ENCODE assay signal across 15 cellular contexts in the genomic region with DNA sequence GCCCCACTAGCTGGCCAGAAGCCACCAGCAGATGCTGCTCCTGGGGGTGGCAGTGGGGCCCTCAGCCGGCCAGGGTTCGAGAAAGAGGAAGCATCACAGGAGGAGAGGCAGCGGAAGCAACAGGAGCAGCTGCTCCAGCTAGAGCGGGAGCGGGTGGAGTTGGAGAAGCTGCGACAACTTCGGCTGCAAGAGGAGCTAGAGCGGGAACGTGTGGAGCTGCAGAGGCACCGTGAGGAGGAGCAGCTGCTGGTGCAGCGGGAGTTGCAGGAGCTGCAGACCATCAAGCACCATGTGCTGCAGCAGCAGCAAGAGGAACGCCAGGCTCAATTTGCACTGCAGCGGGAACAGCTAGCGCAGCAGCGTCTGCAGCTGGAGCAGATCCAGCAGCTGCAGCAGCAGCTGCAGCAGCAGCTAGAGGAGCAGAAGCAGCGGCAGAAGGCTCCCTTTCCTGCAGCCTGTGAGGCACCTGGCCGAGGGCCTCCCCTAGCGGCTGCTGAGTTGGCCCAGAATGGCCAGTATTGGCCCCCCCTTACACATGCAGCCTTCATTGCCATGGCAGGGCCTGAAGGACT. TPM values are rescaled to one million over a fixed set of nuclear protein-coding genes. Genes with fewer than 3 reads are reported as not detected.
A peak's percentile ranks its signal among the peaks of the same experiment; 100 is the strongest.
DNase-seq lines count a peak whose midpoint lies in the region; ATAC-seq and TF ChIP-seq lines count a peak whose summit lies in the region.
"Had no signal": no experiment of that assay in that cellular context is flagged by ENCODE, and none has a peak within 500 bp of the region (broad histone marks: within the 10 kb centered on the region; RNA-seq: fewer than 3 reads in every experiment).

No MANE protein-coding gene starts in this region.

- TF ChIP-seq CTCF in AG09309 (IDR thresholded peaks at IDR 0.05; ENCODE audit: control insufficient read depth, insufficient read depth, low read depth, low read length, missing control alignments): peak; percentile 27
- peak in 7 of 56 donors; percentile 8 to 22 (median 11) for TF ChIP-seq CTCF in dorsolateral prefrontal cortex (IDR thresholded peaks at IDR 0.05 in 54 of 56, conservative IDR thresholded peaks at IDR 0.05 in 2 of 56; ENCODE audit: low read depth in 1 of 56, partially characterized antibody in 56 of 56)
- TF ChIP-seq CTCF in hepatocyte (IDR thresholded peaks at IDR 0.05; ENCODE audit: poor library complexity): no peak

- WGBS in hepatocyte (ENCODE audit: low lambda C conversion rate, missing lambda C conversion rate): 87% methylated on average over 18 of the region's 18 CpGs

- H3K27ac ChIP-seq in dorsolateral prefrontal cortex (peak overlapping the region in 50 of 59 donors; percentile 4 to 89 (median 57)), hepatocyte (no peak overlapping the region)
- H3K27ac ChIP-seq: left lung had no signal

- H3K9me3 ChIP-seq in hepatocyte (ENCODE audit: low read depth): no peaks in the 10 kb centered on the region
- H3K9me3 ChIP-seq: left lung had no signal

- no peaks in the 10 kb centered on the region for H3K9me2 ChIP-seq in hepatocyte (replicated peaks; ENCODE audit: insufficient read depth)

- DNase-seq in AG09309 (ENCODE audit: low read depth) (no peak), ELR (ENCODE audit: low read depth) (peak; percentile 20), NCI-H1694 treated with DMSO at 0.1 percent for 48 hours (lab: John Stamatoyannopoulos, UW) (peak; percentile 40), dorsolateral prefrontal cortex (peak in 1 of 10 donors; percentile 47), nucleus accumbens (lab: John Stamatoyannopoulos, UW) (no peak), hepatocyte (ENCODE audit: low spot score) (no peak)
- DNase-seq: activated CD4-positive, alpha-beta T cell treated with anti-CD3 and anti-CD28 coated beads, Interleukin-2, amount 10 ng/mL, durations not matched to agents 24 days and 14 days; CD8-positive, alpha-beta T cell; KG1; T-cell had no signal

- H2AFZ ChIP-seq in hepatocyte: no peak overlapping the region

- no peaks in the 10 kb centered on the region for H3K27me3 ChIP-seq in dorsolateral prefrontal cortex
- H3K27me3 ChIP-seq in hepatocyte: no peaks in the 10 kb centered on the region
- H3K27me3 ChIP-seq: left lung had no signal

- ATAC-seq in GM19467 (IDR thresholded peaks at IDR 0.05; ENCODE audit: unreplicated experiment) (no peak), HG03469 (IDR thresholded peaks at IDR 0.05; ENCODE audit: unreplicated experiment) (no peak)
- ATAC-seq: CD8-positive, alpha-beta T cell; left lung; natural killer cell treated with Interleukin-12 subunit alpha and Interleukin-12 subunit beta and Interleukin-15 and Interleukin-18, amount 100 ng/mL, for 72 hours; sciatic nerve had no signal

- H4K20me1 ChIP-seq in hepatocyte (ENCODE audit: insufficient read depth, poor library complexity, severe bottlenecking): no peaks in the 10 kb centered on the region

- no peak overlapping the region for H3K4me2 ChIP-seq in hepatocyte

- no peaks in the 10 kb centered on the region for H3K36me3 ChIP-seq in hepatocyte (replicated peaks; ENCODE audit: insufficient read depth, low read depth)
- H3K36me3 ChIP-seq: left lung had no signal

- H3K4me1 ChIP-seq in hepatocyte (ENCODE audit: insufficient read depth): peaks cover 3% of the 10 kb centered on the region
- H3K4me1 ChIP-seq: left lung had no signal

- intact Hi-C loops in dorsolateral prefrontal cortex (cut with DNase I): no loop called here

- H3K4me3 ChIP-seq in AG09309 (ENCODE audit: control insufficient read depth, low read depth, low read length) (no peak overlapping the region), dorsolateral prefrontal cortex (no peak overlapping the region), hepatocyte (no peak overlapping the region)
- H3K4me3 ChIP-seq: left lung had no signal

- no peaks in the 10 kb centered on the region for H3K79me2 ChIP-seq in hepatocyte

RNA-seq across cellular contexts. Expression of a gene that starts 17.5 kb away (rescaled TPM):
- total RNA-seq in dorsolateral prefrontal cortex: 100 to 1,000 TPM in 17 of 120 experiments, 10 to 100 TPM in 103; 53.0 to 121 (median 85.4) TPM
- 120 and 125 TPM in 2 replicates for total RNA-seq in hepatocyte
- polyA plus RNA-seq in hepatocyte: 138 and 148 TPM in 2 replicates

RNA-seq across cellular contexts. Expression of a gene that starts 32.6 kb away (rescaled TPM):
- total RNA-seq in dorsolateral prefrontal cortex (10 to 100 TPM in 114 of 120 experiments, 1 to 10 TPM in 6; 8.8 to 30.0 (median 15.2) TPM), hepatocyte (90.3 and 116 TPM in 2 replicates)
- 137 and 158 TPM in 2 replicates for polyA plus RNA-seq in hepatocyte

RNA-seq across cellular contexts. Expression of a gene that starts 32.7 kb away (rescaled TPM):
- 100 to 1,000 TPM in 1 of 120 experiments, 10 to 100 TPM in 119; 43.7 to 103 (median 67.5) TPM for total RNA-seq in dorsolateral prefrontal cortex
- total RNA-seq in hepatocyte: 27.7 and 32.1 TPM in 2 replicates
- polyA plus RNA-seq in hepatocyte: 34.6 and 39.1 TPM in 2 replicates

Comparison
In these comparisons a context has a peak if more than half of its experiments do, and no peak if none do; other contexts are left out.
1. DNase-seq: peak in ELR (single experiment) and NCI-H1694 treated with DMSO at 0.1 percent for 48 hours (single experiment); none in AG09309 (single experiment), nucleus accumbens (0 of 56) and hepatocyte (single experiment).